ENCODE assay signal across 1 cellular context in genomic region chr3:60192297-60193114, GRCh38.
TF ChIP-seq lines count a peak whose summit lies in the region.

No MANE protein-coding gene starts in this region.

TF ChIP-seq in SK-N-SH, 30 proteins besides CTCF, POLR2A, EP300 and RAD21 (continued from another document):
- no peak for TF ChIP-seq ZBTB33 (IDR thresholded peaks at IDR 0.05; ENCODE audit: borderline replicate concordance, low read depth)
- TF ChIP-seq JUND (IDR thresholded peaks at IDR 0.05), result no peak
- no peak for TF ChIP-seq CHD2 (IDR thresholded peaks at IDR 0.05; ENCODE audit: low read length, partially characterized antibody)
- TF ChIP-seq TCF12 (IDR thresholded peaks at IDR 0.05), result no peak
- TF ChIP-seq, protein P1, sequence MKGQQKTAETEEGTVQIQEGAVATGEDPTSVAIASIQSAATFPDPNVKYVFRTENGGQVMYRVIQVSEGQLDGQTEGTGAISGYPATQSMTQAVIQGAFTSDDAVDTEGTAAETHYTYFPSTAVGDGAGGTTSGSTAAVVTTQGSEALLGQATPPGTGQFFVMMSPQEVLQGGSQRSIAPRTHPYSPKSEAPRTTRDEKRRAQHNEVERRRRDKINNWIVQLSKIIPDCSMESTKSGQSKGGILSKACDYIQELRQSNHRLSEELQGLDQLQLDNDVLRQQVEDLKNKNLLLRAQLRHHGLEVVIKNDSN (IDR thresholded peaks at IDR 0.05; ENCODE audit: borderline replicate concordance, low read depth), result no peak
- no peak for TF ChIP-seq GATA2 (CRISPR knock-in tag; IDR thresholded peaks at IDR 0.05)
- TF ChIP-seq TEAD4 (IDR thresholded peaks at IDR 0.05; ENCODE audit: borderline replicate concordance, insufficient read depth), result no peak
